Comparison of ENCODE assay signal across 31 cellular contexts in the genomic region with DNA sequence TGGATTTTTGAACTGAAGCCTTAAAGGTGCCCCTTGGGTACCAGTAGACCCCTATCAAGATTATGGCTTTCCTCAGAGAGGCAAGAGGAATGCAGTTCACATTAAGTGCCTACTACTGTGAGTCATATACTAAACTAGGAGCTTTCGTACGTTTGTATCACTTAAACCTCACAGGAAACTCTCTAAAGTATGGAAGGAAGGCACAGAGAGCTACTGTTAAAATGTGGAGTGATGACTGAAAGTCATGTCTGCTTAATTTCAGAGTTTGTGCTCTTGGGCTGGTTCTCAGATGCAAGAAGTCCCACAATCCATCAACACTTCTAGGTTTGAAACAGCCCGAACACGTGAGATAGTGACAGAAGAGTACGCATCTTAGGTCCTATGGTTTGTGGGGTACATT. TPM values are rescaled to one million over a fixed set of nuclear protein-coding genes. Genes with fewer than 3 reads are reported as not detected.
DNase-seq lines count a peak whose midpoint lies in the region; ATAC-seq and TF ChIP-seq lines count a peak whose summit lies in the region.
"Had no signal": no experiment of that assay in that cellular context is flagged by ENCODE, and none has a peak within 500 bp of the region (broad histone marks: within the 10 kb centered on the region; RNA-seq: fewer than 3 reads in every experiment).

No MANE protein-coding gene starts in this region.

- H3K27me3 ChIP-seq in right cardiac atrium (ENCODE audit: control insufficient read depth, insufficient read depth) (no peaks in the 10 kb centered on the region), colonic mucosa (peaks cover 9% of the 10 kb centered on the region)
- H3K27me3 ChIP-seq: suprapubic skin had no signal

- no peaks in the 10 kb centered on the region for H3K9me3 Mint-ChIP-seq in activated CD4-positive, alpha-beta T cell treated with anti-CD3 and anti-CD28 coated beads, Interleukin-2, amount 10 ng/mL, durations not matched to agents 24 days and 14 days
- no peaks in the 10 kb centered on the region for H3K9me3 Mint-ChIP-seq in stimulated activated naive CD8-positive, alpha-beta T cell treated with anti-CD3 and anti-CD28 coated beads, Interleukin-15, Interleukin-2, amounts not matched to agents 100 ng/mL and 50 ng/mL, for 24 hours
- no peaks in the 10 kb centered on the region for H3K9me3 Mint-ChIP-seq in stimulated activated naive CD8-positive, alpha-beta T cell treated with anti-CD3 and anti-CD28 coated beads, Interleukin-15, amount 100 ng/mL, for 72 hours
- H3K9me3 Mint-ChIP-seq: activated CD8-positive, alpha-beta T cell treated with anti-CD3 and anti-CD28 coated beads for 36 hours; stimulated activated effector memory CD8-positive, alpha-beta T cell treated with anti-CD3 and anti-CD28 coated beads, Interleukin-12 subunit alpha, Interleukin-12 subunit beta, amount 100 ng/mL, for 72 hours had no signal

- H3K4me3 ChIP-seq in right cardiac atrium (ENCODE audit: low read length) (no peak overlapping the region), colonic mucosa (no peak overlapping the region)
- H3K4me3 ChIP-seq: esophagus squamous epithelium, SJSA1, suprapubic skin had no signal

- H3K36me3 ChIP-seq in colonic mucosa: no peaks in the 10 kb centered on the region
- H3K36me3 ChIP-seq: esophagus squamous epithelium, SJSA1, suprapubic skin had no signal

- no peaks in the 10 kb centered on the region for H3K9me3 ChIP-seq in right cardiac atrium (ENCODE audit: control insufficient read depth, low read length)
- no peaks in the 10 kb centered on the region for H3K9me3 ChIP-seq in colonic mucosa
- H3K9me3 ChIP-seq: esophagus squamous epithelium, SJSA1, suprapubic skin had no signal

- no peak overlapping the region for H3K27ac Mint-ChIP-seq in activated CD4-positive, alpha-beta T cell treated with anti-CD3 and anti-CD28 coated beads, Interleukin-2, amount 10 ng/mL, durations not matched to agents 24 days and 14 days
- no peak overlapping the region for H3K27ac Mint-ChIP-seq in stimulated activated naive CD8-positive, alpha-beta T cell treated with anti-CD3 and anti-CD28 coated beads, Interleukin-15, Interleukin-2, amounts not matched to agents 100 ng/mL and 50 ng/mL, for 24 hours
- no peak overlapping the region for H3K27ac Mint-ChIP-seq in stimulated activated naive CD8-positive, alpha-beta T cell treated with anti-CD3 and anti-CD28 coated beads, Interleukin-15, amount 100 ng/mL, for 72 hours
- H3K27ac Mint-ChIP-seq: stimulated activated effector memory CD8-positive, alpha-beta T cell treated with anti-CD3 and anti-CD28 coated beads, Interleukin-12 subunit alpha, Interleukin-12 subunit beta, amount 100 ng/mL, for 72 hours had no signal

- WGBS in right cardiac atrium: 71% methylated on average over 5 of the region's 5 CpGs

- no peaks in the 10 kb centered on the region for H3K4me1 ChIP-seq in right cardiac atrium (ENCODE audit: control insufficient read depth, insufficient read depth, low read length)
- H3K4me1 ChIP-seq in colonic mucosa: no peaks in the 10 kb centered on the region

- no peak overlapping the region for H3K4me3 Mint-ChIP-seq in activated CD4-positive, alpha-beta T cell treated with anti-CD3 and anti-CD28 coated beads, Interleukin-2, amount 10 ng/mL, durations not matched to agents 24 days and 14 days
- H3K4me3 Mint-ChIP-seq in stimulated activated naive CD8-positive, alpha-beta T cell treated with anti-CD3 and anti-CD28 coated beads, Interleukin-15, Interleukin-2, amounts not matched to agents 100 ng/mL and 50 ng/mL, for 24 hours: peak overlapping the region; percentile 22
- peak overlapping the region in 1 of 2 donors; percentile 4 for H3K4me3 Mint-ChIP-seq in stimulated activated naive CD8-positive, alpha-beta T cell treated with anti-CD3 and anti-CD28 coated beads, Interleukin-15, amount 100 ng/mL, for 72 hours
- H3K4me3 Mint-ChIP-seq: activated CD8-positive, alpha-beta T cell treated with anti-CD3 and anti-CD28 coated beads for 36 hours; neural crest cell; stimulated activated effector memory CD8-positive, alpha-beta T cell treated with anti-CD3 and anti-CD28 coated beads, Interleukin-12 subunit alpha, Interleukin-12 subunit beta, amount 100 ng/mL, for 72 hours had no signal

- H3K9ac ChIP-seq in colonic mucosa (ENCODE audit: low read depth in 2 of 2, low read length in 2 of 2): no peak overlapping the region
- H3K9ac ChIP-seq: parathyroid adenoma had no signal

- H3K27ac ChIP-seq in right cardiac atrium (ENCODE audit: low read length) (peak overlapping the region; percentile 66), colonic mucosa (no peak overlapping the region)
- H3K27ac ChIP-seq: esophagus squamous epithelium, parathyroid adenoma, SJSA1, suprapubic skin had no signal

- intact Hi-C loops in activated CD4-positive, alpha-beta T cell treated with anti-CD3 and anti-CD28 coated beads, Interleukin-2, amount 10 ng/mL, durations not matched to agents 24 days and 14 days (cut with micrococcal nuclease): no loop called here
- intact Hi-C loops in right cardiac atrium (cut with DNase I): loop anchor here (5.0 to 10.0 kb wide), 5 partner anchors 86 to 318 kb away; no protein-coding TSS in a partner anchor
- intact Hi-C loops in colonic mucosa (cut with DNase I): loop anchor here (5.0 kb wide), 1 partner anchor 318 kb away; no protein-coding TSS in a partner anchor

- H3K36me3 Mint-ChIP-seq in activated CD4-positive, alpha-beta T cell treated with anti-CD3 and anti-CD28 coated beads, Interleukin-2, amount 10 ng/mL, durations not matched to agents 24 days and 14 days (ENCODE audit: low read depth): no peaks in the 10 kb centered on the region
- H3K36me3 Mint-ChIP-seq in stimulated activated naive CD8-positive, alpha-beta T cell treated with anti-CD3 and anti-CD28 coated beads, Interleukin-15, Interleukin-2, amounts not matched to agents 100 ng/mL and 50 ng/mL, for 24 hours (ENCODE audit: low read depth): no peaks in the 10 kb centered on the region

- ATAC-seq in stimulated activated naive CD8-positive, alpha-beta T cell treated with anti-CD3 and anti-CD28 coated beads, Interleukin-15, amount 100 ng/mL, for 72 hours: no peak
- no peak for ATAC-seq in right cardiac atrium
- ATAC-seq: activated CD8-positive, alpha-beta T cell treated with anti-CD3 and anti-CD28 coated beads for 36 hours; sciatic nerve; stimulated activated effector memory CD8-positive, alpha-beta T cell treated with anti-CD3 and anti-CD28 coated beads, Interleukin-12 subunit alpha, Interleukin-12 subunit beta, amount 100 ng/mL, for 72 hours had no signal

- DNase-seq in activated CD4-positive, alpha-beta T cell treated with anti-CD3 and anti-CD28 coated beads, Interleukin-2, amount 10 ng/mL, durations not matched to agents 24 days and 14 days: peak; percentile 51
- DNase-seq in activated CD4-positive, alpha-beta T cell treated with anti-CD3 and anti-CD28 coated beads, Interleukin-2, amount 50 U/mL, for 1 hour: no peak
- no peak for DNase-seq in stimulated activated naive CD8-positive, alpha-beta T cell treated with anti-CD3 and anti-CD28 coated beads, Interleukin-15, amount 100 ng/mL, for 72 hours
- DNase-seq in right cardiac atrium (no peak), colonic mucosa (no peak), midbrain (lab: John Stamatoyannopoulos, UW) (no peak), kidney tubule cell (ENCODE audit: low spot score) (no peak)
- DNase-seq: 8988T; activated CD8-positive, alpha-beta T cell treated with anti-CD3 and anti-CD28 coated beads for 36 hours; activated T-cell treated with anti-CD3 and anti-CD28 coated beads for 4 hours; aorta; caudate nucleus; dermis blood vessel endothelial cell; esophagus squamous epithelium; foreskin melanocyte; MV-4-11; NCI-H1436 treated with DMSO at 0.1 percent for 48 hours; NCI-H774; stimulated activated CD4-positive, alpha-beta T cell treated with anti-CD3 and anti-CD28 coated beads, Interleukin-12 subunit alpha, Interleukin-12 subunit beta, amount 100 ng/mL, for 4 hours; stimulated activated CD4-positive, alpha-beta T cell treated with anti-CD3 and anti-CD28 coated beads, Interleukin-4, amount 100 ng/mL, for 24 hours had no signal

- no peak for TF ChIP-seq CTCF in colonic mucosa (IDR thresholded peaks at IDR 0.05)

- H3K4me1 Mint-ChIP-seq in activated CD4-positive, alpha-beta T cell treated with anti-CD3 and anti-CD28 coated beads, Interleukin-2, amount 10 ng/mL, durations not matched to agents 24 days and 14 days: peaks cover 19% of the 10 kb centered on the region
- peaks cover 42% of the 10 kb centered on the region for H3K4me1 Mint-ChIP-seq in stimulated activated naive CD8-positive, alpha-beta T cell treated with anti-CD3 and anti-CD28 coated beads, Interleukin-15, Interleukin-2, amounts not matched to agents 100 ng/mL and 50 ng/mL, for 24 hours (ENCODE audit: low read depth)
- H3K4me1 Mint-ChIP-seq in stimulated activated naive CD8-positive, alpha-beta T cell treated with anti-CD3 and anti-CD28 coated beads, Interleukin-15, amount 100 ng/mL, for 72 hours: peaks cover 38% of the 10 kb centered on the region

- peaks cover 18% of the 10 kb centered on the region for H3K27me3 Mint-ChIP-seq in activated CD4-positive, alpha-beta T cell treated with anti-CD3 and anti-CD28 coated beads, Interleukin-2, amount 10 ng/mL, durations not matched to agents 24 days and 14 days
- peaks cover 8% of the 10 kb centered on the region for H3K27me3 Mint-ChIP-seq in stimulated activated naive CD8-positive, alpha-beta T cell treated with anti-CD3 and anti-CD28 coated beads, Interleukin-15, Interleukin-2, amounts not matched to agents 100 ng/mL and 50 ng/mL, for 24 hours
- H3K27me3 Mint-ChIP-seq in stimulated activated naive CD8-positive, alpha-beta T cell treated with anti-CD3 and anti-CD28 coated beads, Interleukin-15, amount 100 ng/mL, for 72 hours: peaks cover 11% of the 10 kb centered on the region

RNA-seq across cellular contexts. Expression of gene PLCL1, which starts 4.7 kb away (rescaled TPM):
- 0.45 and 0.63 TPM in 2 replicates for total RNA-seq in activated CD4-positive, alpha-beta T cell treated with anti-CD3 and anti-CD28 coated beads, Interleukin-2, amount 10 ng/mL, durations not matched to agents 24 days and 14 days
- total RNA-seq in right cardiac atrium (10 to 100 TPM; 37.8 to 70.1 (median 52.7) TPM), colonic mucosa (1 to 10 TPM in 1 of 2 donors, under 1 TPM in 1; 0.30 to 1.3 TPM)
- polyA plus RNA-seq in right cardiac atrium: 19.5 TPM
- total RNA-seq: H1 had no signal
- polyA plus RNA-seq: H1 had no signal

RNA-seq across cellular contexts. Expression of gene BOLL, which starts 23.9 kb away (rescaled TPM):
- total RNA-seq in activated CD4-positive, alpha-beta T cell treated with anti-CD3 and anti-CD28 coated beads, Interleukin-2, amount 10 ng/mL, durations not matched to agents 24 days and 14 days: not detected in 2 replicates
- not detected for total RNA-seq in right cardiac atrium
- polyA plus RNA-seq in right cardiac atrium: 0.11 TPM
- total RNA-seq in colonic mucosa: not detected
- total RNA-seq: activated CD8-positive, alpha-beta T cell treated with anti-CD3 and anti-CD28 coated beads for 36 hours; aorta; dermis blood vessel endothelial cell; esophagus squamous epithelium; H1; liver; neural crest cell; sciatic nerve; SJSA1; suprapubic skin; T-helper 1 cell treated with Interleukin-12 subunit alpha and Interleukin-12 subunit beta and Interleukin-4 antibody, amounts not matched to agents 30 ng/mL and 1 ng/mL, for 36 hours had no signal
- polyA plus RNA-seq: aorta, H1, liver, urinary bladder had no signal

Comparison
In these comparisons a context has a peak if more than half of its experiments do, and no peak if none do; other contexts are left out.
1. RNA of gene PLCL1, which starts 4.7 kb away (total RNA-seq): 37.8 to 70.1 TPM in right cardiac atrium; 0.30 to 1.3 TPM in colonic mucosa and 0.45 to 0.63 TPM in activated CD4-positive, alpha-beta T cell treated with anti-CD3 and anti-CD28 coated beads, Interleukin-2, amount 10 ng/mL, durations not matched to agents 24 days and 14 days; every median in the first group is over 10 times any median in the second.